8 cellular contexts compared by ENCODE assay signal in the genomic region with DNA sequence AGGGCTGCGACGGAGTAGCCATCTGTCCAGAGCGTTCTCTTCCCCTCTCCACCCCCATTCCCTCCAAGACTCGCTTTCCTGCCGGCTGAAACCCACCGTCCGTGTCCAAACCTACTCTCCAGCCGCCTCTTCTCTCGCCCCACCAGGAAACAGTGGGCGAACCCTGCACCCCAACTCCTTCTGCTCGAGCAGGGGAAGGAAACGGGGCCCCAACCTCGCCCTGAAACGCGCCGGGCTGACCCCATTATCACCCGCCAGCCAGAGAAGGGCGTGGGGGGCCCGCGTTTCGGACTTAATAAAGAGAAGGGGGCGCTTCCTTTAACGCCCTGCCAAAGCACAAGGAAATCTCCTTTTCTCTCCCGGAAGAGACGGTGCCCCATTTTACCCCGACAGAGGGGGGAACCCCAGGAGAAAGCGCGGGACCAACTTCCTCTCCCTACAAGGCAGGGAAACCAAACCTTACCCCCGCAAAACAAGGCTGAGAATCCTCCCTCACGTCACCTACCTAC. TPM values are rescaled to one million over a fixed set of nuclear protein-coding genes. Genes with fewer than 3 reads are reported as not detected.
DNase-seq lines count a peak whose midpoint lies in the region; ATAC-seq and TF ChIP-seq lines count a peak whose summit lies in the region.

No MANE protein-coding gene starts in this region.

- no peak for TF ChIP-seq CTCF in C4-2B (conservative IDR thresholded peaks at IDR 0.05)
- TF ChIP-seq CTCF in esophagus squamous epithelium (IDR thresholded peaks at IDR 0.05), result no peak
- TF ChIP-seq CTCF in osteoblast (IDR thresholded peaks at IDR 0.05; ENCODE audit: extremely low read depth, low read depth, low read length), result no peak

- intact Hi-C loops in esophagus squamous epithelium (cut with DNase I), result no loop called here

- no peaks in the 10 kb centered on the region for H3K36me3 ChIP-seq in esophagus squamous epithelium
- H3K36me3 ChIP-seq in osteoblast (ENCODE audit: insufficient read depth, low read length), result peaks cover 6% of the 10 kb centered on the region

- DNase-seq in LHCN-M2 (ENCODE audit: low read depth) (peak; percentile 20), activated T-cell treated with anti-CD3 and anti-CD28 coated beads for 1 hour (ENCODE audit: low read depth) (peak; percentile 26), esophagus squamous epithelium (lab: John Stamatoyannopoulos, UW) (no peak), osteoblast (ENCODE audit: insufficient read length, low spot score, missing footprints) (no peak), EL (no peak), iPS-NIHi7 (ENCODE audit: extremely low spot score) (no peak)

- H3K4me2 ChIP-seq in osteoblast (ENCODE audit: insufficient read depth, low read length), result peak overlapping the region; percentile 97

- no peak overlapping the region for H2AFZ ChIP-seq in osteoblast (ENCODE audit: low read length)

- peaks cover under 1% of the 10 kb centered on the region for H4K20me1 ChIP-seq in osteoblast (ENCODE audit: insufficient read depth, low read length)

- ATAC-seq in HG02610 (IDR thresholded peaks at IDR 0.05; ENCODE audit: unreplicated experiment), result no peak

- H3K4me1 ChIP-seq in esophagus squamous epithelium (peaks cover 25 to 56% (median 34%) of the 10 kb centered on the region in 3 donors), osteoblast (ENCODE audit: insufficient read depth, low read length) (peaks cover 45% of the 10 kb centered on the region)

- no peaks in the 10 kb centered on the region for H3K9me3 ChIP-seq in esophagus squamous epithelium
- H3K9me3 ChIP-seq in osteoblast (ENCODE audit: low read depth, low read length), result no peaks in the 10 kb centered on the region

- peaks cover 34% of the 10 kb centered on the region for H3K79me2 ChIP-seq in osteoblast (ENCODE audit: insufficient read depth, low read length)

- H3K27me3 ChIP-seq in esophagus squamous epithelium (no peaks in the 10 kb centered on the region), osteoblast (ENCODE audit: insufficient read depth, low read length) (no peaks in the 10 kb centered on the region)

- peak overlapping the region; percentile 99 for H3K27ac ChIP-seq in C4-2B
- H3K27ac ChIP-seq in esophagus squamous epithelium, result peak overlapping the region; percentile 99 to 100 (median 100)
- peak overlapping the region; percentile 100 for H3K27ac ChIP-seq in osteoblast (ENCODE audit: low read depth, low read length)

- no peak for TF ChIP-seq POLR2A in esophagus squamous epithelium (IDR thresholded peaks at IDR 0.05)

- H3K4me3 ChIP-seq in esophagus squamous epithelium (peak overlapping the region; percentile 64 to 98 (median 90)), osteoblast (ENCODE audit: insufficient read depth, low read length) (peak overlapping the region; percentile 88)

- WGBS in esophagus squamous epithelium, 2 donors, result 0 to 2% methylated on average over 3 to 7 of the region's 30 CpGs

RNA-seq across cellular contexts. Expression of a gene that starts 2.4 kb away (rescaled TPM):
- total RNA-seq in LHCN-M2 (2014; rRNA removed) (14.9 and 17.3 TPM in 2 replicates), esophagus squamous epithelium (10 to 100 TPM; 16.4 to 26.2 (median 20.1) TPM), osteoblast (10.9 and 14.1 TPM in 2 replicates)
- 18.7 TPM for polyA plus RNA-seq in LHCN-M2 (2012)

RNA-seq across cellular contexts. Expression of a gene that starts 19.5 kb away (rescaled TPM):
- total RNA-seq in LHCN-M2 (2014; rRNA removed) (228 and 269 TPM in 2 replicates), esophagus squamous epithelium (10 to 100 TPM; 31.8 to 73.5 (median 62.1) TPM), osteoblast (99.9 and 105 TPM in 2 replicates)
- polyA plus RNA-seq in LHCN-M2 (2012), result 192 TPM

Comparison
In these comparisons a context has a peak if more than half of its experiments do, and no peak if none do; other contexts are left out.
1. DNase-seq: peak in LHCN-M2 (single experiment) and activated T-cell treated with anti-CD3 and anti-CD28 coated beads for 1 hour (single experiment); none in esophagus squamous epithelium (single experiment), osteoblast (single experiment), EL (single experiment) and iPS-NIHi7 (single experiment).
2. Peak in every context shown above with its lines, with median percentiles within 50 percentile points of each other: H3K27ac ChIP-seq.